13 cellular contexts compared by ENCODE assay signal in genomic region chr2:65316072-65316471, GRCh38.
DNase-seq lines count a peak whose midpoint lies in the region; ATAC-seq and TF ChIP-seq lines count a peak whose summit lies in the region.
"Had no signal": no experiment of that assay in that cellular context is flagged by ENCODE, and none has a peak within 500 bp of the region (broad histone marks: within the 10 kb centered on the region; RNA-seq: fewer than 3 reads in every experiment).

No MANE protein-coding gene starts in this region.

- peaks cover 44% of the 10 kb centered on the region for H3K36me3 Mint-ChIP-seq in mesothelial cell of epicardium
- peaks cover 42 to 62% of the 10 kb centered on the region in 2 donors for H3K36me3 Mint-ChIP-seq in stimulated activated naive B cell treated with anti-CD40 and anti-IgM and Interleukin-4, amounts not matched to agents 10 μg/mL and 1 μg/mL and 100 μg/mL, for 72 hours

- ATAC-seq in upper lobe of left lung (ENCODE audit: low FRiP score in 2 of 2): peak; percentile 65 to 84
- ATAC-seq in stimulated activated naive B cell treated with anti-CD40 and anti-IgM and Interleukin-4, amounts not matched to agents 10 μg/mL and 1 μg/mL and 100 μg/mL, for 72 hours (replicated peaks): no peak
- ATAC-seq: GM23338 had no signal

- DNase-seq in fibroblast of gingiva (ENCODE audit: low read depth) (peak; percentile 39), mesothelial cell of epicardium (ENCODE audit: low spot score in 2 of 2, unreplicated experiment in 2 of 2) (no peak), upper lobe of left lung (no peak), H4 (ENCODE audit: low spot score) (no peak), ACHN (no peak), brain microvascular endothelial cell (no peak)
- DNase-seq in stimulated activated naive B cell treated with anti-CD40 and anti-IgM and Interleukin-4, amounts not matched to agents 10 μg/mL and 1 μg/mL and 100 μg/mL, for 72 hours: no peak
- DNase-seq: activated B cell treated with CpG ODN at 0.5 μM for 24 hours, activated T-cell treated with anti-CD3 and anti-CD28 coated beads for 4 hours, NCI-H1417 treated with DMSO at 0.1 percent for 48 hours had no signal

- H3K27me3 ChIP-seq in upper lobe of left lung: no peaks in the 10 kb centered on the region
- H3K27me3 ChIP-seq in brain microvascular endothelial cell (replicated peaks): no peaks in the 10 kb centered on the region
- H3K27me3 ChIP-seq: neural progenitor cell had no signal

- H3K27ac Mint-ChIP-seq in mesothelial cell of epicardium: peak overlapping the region; percentile 75
- no peak overlapping the region for H3K27ac Mint-ChIP-seq in stimulated activated naive B cell treated with anti-CD40 and anti-IgM and Interleukin-4, amounts not matched to agents 10 μg/mL and 1 μg/mL and 100 μg/mL, for 72 hours
- H3K27ac Mint-ChIP-seq: activated B cell treated with CpG ODN at 0.5 μM for 24 hours, GM23338, neural progenitor cell had no signal

- TF ChIP-seq POLR2A in upper lobe of left lung (IDR thresholded peaks at IDR 0.05): no peak

- H3K4me3 ChIP-seq in upper lobe of left lung: no peak overlapping the region
- H3K4me3 ChIP-seq in brain microvascular endothelial cell (ENCODE audit: low read depth, low read length): no peak overlapping the region
- H3K4me3 ChIP-seq: GM23338, neural progenitor cell had no signal

- in situ Hi-C loops in ACHN (cut with HindIII; ENCODE audit: low pct_ligation_motif_present, low pct_unique_long_range_greater_than_20kb, low sequenced_read_pairs): no loop called here
- in situ Hi-C loops in brain microvascular endothelial cell (cut with HindIII; ENCODE audit: low pct_ligation_motif_present, low sequenced_read_pairs): no loop called here

- H3K36me3 ChIP-seq in upper lobe of left lung: peaks cover 5 to 42% (median 13%) of the 10 kb centered on the region in 4 donors
- H3K36me3 ChIP-seq in brain microvascular endothelial cell (replicated peaks): peaks cover 54% of the 10 kb centered on the region
- H3K36me3 ChIP-seq: neural progenitor cell had no signal

- peak overlapping the region; percentile 80 for H3K27ac ChIP-seq in VCaP
- peak overlapping the region in 3 of 4 donors; percentile 21 to 57 (median 50) for H3K27ac ChIP-seq in upper lobe of left lung
- H3K27ac ChIP-seq in brain microvascular endothelial cell: no peak overlapping the region
- H3K27ac ChIP-seq: neural progenitor cell had no signal

- H3K27me3 Mint-ChIP-seq in mesothelial cell of epicardium (ENCODE audit: low read depth): no peaks in the 10 kb centered on the region
- H3K27me3 Mint-ChIP-seq in stimulated activated naive B cell treated with anti-CD40 and anti-IgM and Interleukin-4, amounts not matched to agents 10 μg/mL and 1 μg/mL and 100 μg/mL, for 72 hours: no peaks in the 10 kb centered on the region

- WGBS in upper lobe of left lung, 2 donors: 56 to 79% methylated on average over 5 to 6 of the region's 6 CpGs

- peak; percentile 30; the same call in 1 of the 2 replicates for TF ChIP-seq CTCF in VCaP (conservative IDR thresholded peaks at IDR 0.05)
- TF ChIP-seq CTCF in mesothelial cell of epicardium (IDR thresholded peaks at IDR 0.05; ENCODE audit: unreplicated experiment): no peak
- TF ChIP-seq CTCF in upper lobe of left lung (IDR thresholded peaks at IDR 0.05): no peak
- TF ChIP-seq CTCF in brain microvascular endothelial cell (IDR thresholded peaks at IDR 0.05; ENCODE audit: low read depth, low read length, missing control alignments): no peak

- TF ChIP-seq EP300 in upper lobe of left lung (IDR thresholded peaks at IDR 0.05): no peak

- H3K4me1 ChIP-seq in upper lobe of left lung: peaks cover 0 to 16% (median 11%) of the 10 kb centered on the region in 4 donors
- H3K4me1 ChIP-seq: neural progenitor cell had no signal

- H3K9me3 ChIP-seq in upper lobe of left lung: no peaks in the 10 kb centered on the region

- H3K9me3 Mint-ChIP-seq in mesothelial cell of epicardium: no peaks in the 10 kb centered on the region
- H3K9me3 Mint-ChIP-seq in stimulated activated naive B cell treated with anti-CD40 and anti-IgM and Interleukin-4, amounts not matched to agents 10 μg/mL and 1 μg/mL and 100 μg/mL, for 72 hours: peaks cover 0 to 3% of the 10 kb centered on the region in 2 donors
- H3K9me3 Mint-ChIP-seq: activated B cell treated with CpG ODN at 0.5 μM for 24 hours, GM23338 had no signal

- H3K4me3 Mint-ChIP-seq in mesothelial cell of epicardium: no peak overlapping the region
- H3K4me3 Mint-ChIP-seq in stimulated activated naive B cell treated with anti-CD40 and anti-IgM and Interleukin-4, amounts not matched to agents 10 μg/mL and 1 μg/mL and 100 μg/mL, for 72 hours: no peak overlapping the region
- H3K4me3 Mint-ChIP-seq: activated B cell treated with CpG ODN at 0.5 μM for 24 hours, GM23338, neural progenitor cell had no signal

- peaks cover 9% of the 10 kb centered on the region for H3K4me1 Mint-ChIP-seq in mesothelial cell of epicardium
- peaks cover 14 to 20% of the 10 kb centered on the region in 2 donors for H3K4me1 Mint-ChIP-seq in stimulated activated naive B cell treated with anti-CD40 and anti-IgM and Interleukin-4, amounts not matched to agents 10 μg/mL and 1 μg/mL and 100 μg/mL, for 72 hours
- H3K4me1 Mint-ChIP-seq: activated B cell treated with CpG ODN at 0.5 μM for 24 hours, GM23338, neural progenitor cell had no signal

Comparison
In these comparisons a context has a peak if more than half of its experiments do, and no peak if none do; other contexts are left out.
1. ATAC-seq: peak in upper lobe of left lung (2 of 2); none in stimulated activated naive B cell treated with anti-CD40 and anti-IgM and Interleukin-4, amounts not matched to agents 10 μg/mL and 1 μg/mL and 100 μg/mL, for 72 hours (0 of 2).